ENCODE assay signal across 27 cellular contexts in the genomic region with DNA sequence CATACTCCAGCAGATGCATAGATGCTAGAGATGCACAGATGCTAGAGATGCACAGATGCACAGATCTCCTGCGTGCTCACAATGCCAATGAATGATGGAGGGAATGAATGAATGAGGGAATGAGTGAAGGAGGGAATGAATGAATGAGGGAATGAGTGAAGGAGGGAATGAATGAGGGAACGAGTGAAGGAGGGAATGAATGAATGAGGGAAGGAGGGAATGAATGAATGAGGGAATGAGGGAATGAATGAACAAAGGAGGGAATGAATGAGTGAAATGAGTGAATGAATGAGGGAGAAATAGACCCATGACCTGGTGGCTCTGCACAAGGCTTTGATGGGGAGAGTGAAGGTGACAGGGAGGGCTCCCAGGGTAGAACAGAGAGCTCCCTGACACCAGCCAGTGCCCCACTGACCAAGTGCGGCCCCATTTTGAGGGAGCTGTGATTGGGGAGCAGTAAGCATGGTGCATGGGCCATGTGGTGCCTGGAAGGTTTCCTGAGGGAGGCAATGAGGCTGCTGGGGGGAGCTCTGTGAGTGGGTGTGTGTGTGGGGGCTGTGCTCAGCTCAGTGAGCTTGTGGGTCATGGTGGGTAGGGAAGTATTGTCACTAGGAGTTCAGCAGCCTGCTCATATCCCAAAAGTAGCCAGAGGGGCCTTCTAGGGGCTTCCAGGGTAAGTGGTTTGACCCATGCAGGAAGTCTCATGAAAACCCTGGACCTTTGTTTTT. TPM values are rescaled to one million over a fixed set of nuclear protein-coding genes. Genes with fewer than 3 reads are reported as not detected.
DNase-seq lines count a peak whose midpoint lies in the region; ATAC-seq, FAIRE-seq and TF ChIP-seq lines count a peak whose summit lies in the region.
"Had no signal": no experiment of that assay in that cellular context is flagged by ENCODE, and none has a peak within 500 bp of the region (broad histone marks: within the 10 kb centered on the region; RNA-seq: fewer than 3 reads in every experiment).

No MANE protein-coding gene starts in this region.

- TF ChIP-seq EP300 in SK-N-SH (IDR thresholded peaks at IDR 0.05; ENCODE audit: borderline replicate concordance in 1 of 2, low read depth in 1 of 2, low read length in 1 of 2): no peak

- H2AFZ ChIP-seq in SK-N-SH (ENCODE audit: low read depth) (no peak overlapping the region), astrocyte (ENCODE audit: low read depth, low read length) (no peak overlapping the region)

- no peak for TF ChIP-seq POLR2A in Peyer's patch (IDR thresholded peaks at IDR 0.05)

- H3K9ac ChIP-seq in SK-N-SH (no peak overlapping the region), astrocyte (ENCODE audit: low read length) (no peak overlapping the region)

- H3K9me3 ChIP-seq in SK-N-SH (no peaks in the 10 kb centered on the region), astrocyte (ENCODE audit: insufficient read depth, low read depth, low read length) (no peaks in the 10 kb centered on the region), Peyer's patch (no peaks in the 10 kb centered on the region)

- peak overlapping the region; percentile 64 for H3K4me3 Mint-ChIP-seq in astrocyte (ENCODE audit: unreplicated experiment)
- H3K4me3 Mint-ChIP-seq in neural crest cell: peak overlapping the region; percentile 1
- H3K4me3 Mint-ChIP-seq: IgD-negative memory B cell had no signal

- ATAC-seq in SK-N-SH treated with all-trans-retinoic acid at 6 μM for 48 hours: no peak
- ATAC-seq in HG03039 (IDR thresholded peaks at IDR 0.05; ENCODE audit: unreplicated experiment): no peak

- no peaks in the 10 kb centered on the region for H3K9me2 ChIP-seq in SK-N-SH

- FAIRE-seq in astrocyte (lab: Jason Lieb, UNC) (no peak), frontal cortex (lab: Jason Lieb, UNC) (no peak)
- FAIRE-seq: D721Med had no signal

- H3K79me2 ChIP-seq in SK-N-SH (ENCODE audit: insufficient read depth) (peaks cover 6% of the 10 kb centered on the region; the same call in 1 of the 2 replicates), astrocyte (ENCODE audit: insufficient read depth, low read length) (peaks cover 11% of the 10 kb centered on the region)

- WGBS in SK-N-SH (ENCODE audit: low lambda C conversion rate): 77% methylated on average over 3 of the region's 3 CpGs

- H3K27me3 Mint-ChIP-seq in astrocyte (ENCODE audit: low read depth, unreplicated experiment) (no peaks in the 10 kb centered on the region), neural crest cell (ENCODE audit: low read depth) (no peaks in the 10 kb centered on the region)
- H3K27me3 Mint-ChIP-seq: IgD-negative memory B cell had no signal

- H4K20me1 ChIP-seq in SK-N-SH (ENCODE audit: insufficient read depth) (peaks cover 4% of the 10 kb centered on the region), astrocyte (ENCODE audit: insufficient read depth, low read length) (peaks cover 26% of the 10 kb centered on the region)

- no peak overlapping the region for H3K27ac Mint-ChIP-seq in astrocyte (ENCODE audit: unreplicated experiment)
- no peak overlapping the region for H3K27ac Mint-ChIP-seq in neural crest cell (ENCODE audit: unreplicated experiment)
- H3K27ac Mint-ChIP-seq: IgD-negative memory B cell had no signal

- peaks cover 0 to 11% of the 10 kb centered on the region in 2 experiments; a peak in 1 of 4 replicates for H3K4me1 ChIP-seq in SK-N-SH (ENCODE audit: control insufficient read depth in 1 of 2, insufficient read depth in 2 of 2, low read depth in 1 of 2, low read length in 1 of 2)
- H3K4me1 ChIP-seq in astrocyte (ENCODE audit: insufficient read depth, low read length): peaks cover 7% of the 10 kb centered on the region
- peaks cover 0 to 7% (median 1%) of the 10 kb centered on the region in 4 donors for H3K4me1 ChIP-seq in Peyer's patch

- no peaks in the 10 kb centered on the region for H3K9me3 Mint-ChIP-seq in astrocyte (ENCODE audit: unreplicated experiment)
- no peaks in the 10 kb centered on the region for H3K9me3 Mint-ChIP-seq in neural crest cell
- H3K9me3 Mint-ChIP-seq: IgD-negative memory B cell had no signal

- H3K4me3 ChIP-seq in SK-N-SH (ENCODE audit: low read depth in 2 of 2, low read length in 1 of 2): no peak overlapping the region
- H3K4me3 ChIP-seq in astrocyte (ENCODE audit: insufficient read depth, low read depth, low read length): no peak overlapping the region
- no peak overlapping the region for H3K4me3 ChIP-seq in Peyer's patch

- H3K4me2 ChIP-seq in SK-N-SH: no peak overlapping the region
- H3K4me2 ChIP-seq in astrocyte (ENCODE audit: low read length): no peak overlapping the region

- no peak for TF ChIP-seq RAD21 in SK-N-SH (IDR thresholded peaks at IDR 0.05; ENCODE audit: low read length)

- H3K4me1 Mint-ChIP-seq in astrocyte (ENCODE audit: low read depth, unreplicated experiment): peaks cover 10% of the 10 kb centered on the region
- H3K4me1 Mint-ChIP-seq in neural crest cell: peaks cover 20% of the 10 kb centered on the region

- H3K27ac ChIP-seq in SK-N-SH (ENCODE audit: low read depth in 2 of 2, low read length in 1 of 2): no peak overlapping the region
- no peak overlapping the region for H3K27ac ChIP-seq in astrocyte (ENCODE audit: low read depth, low read length)
- no peak overlapping the region for H3K27ac ChIP-seq in Peyer's patch
- H3K27ac ChIP-seq: 22Rv1, C4-2B had no signal

- H3K27me3 ChIP-seq in SK-N-SH (ENCODE audit: insufficient read depth) (no peaks in the 10 kb centered on the region), astrocyte (ENCODE audit: insufficient read depth, low read length) (no peaks in the 10 kb centered on the region), Peyer's patch (no peaks in the 10 kb centered on the region)

- TF ChIP-seq CTCF in SK-N-SH (IDR thresholded peaks at IDR 0.05): no peak
- no peak for TF ChIP-seq CTCF in astrocyte (IDR thresholded peaks at IDR 0.05; ENCODE audit: insufficient read depth, low read depth, low read length)
- TF ChIP-seq CTCF in neural crest cell (conservative IDR thresholded peaks at IDR 0.05): no peak
- no peak for TF ChIP-seq CTCF in Peyer's patch (IDR thresholded peaks at IDR 0.05)

- H3K36me3 ChIP-seq in SK-N-SH (replicated peaks in 1 of 2; ENCODE audit: control insufficient read depth in 1 of 2, insufficient read depth in 2 of 2, low read length in 1 of 2) (no peaks in the 10 kb centered on the region), astrocyte (ENCODE audit: insufficient read depth, low read length) (no peaks in the 10 kb centered on the region), Peyer's patch (no peaks in the 10 kb centered on the region)

- peak; percentile 6 for DNase-seq in SK-N-SH
- no peak for DNase-seq in HEK293T (ENCODE audit: extremely low spot score)
- no peak for DNase-seq in astrocyte (ENCODE audit: low read depth)
- DNase-seq in neural crest cell (ENCODE audit: low read depth, low spot score): no peak
- no peak for DNase-seq in Peyer's patch
- no peak for DNase-seq in frontal cortex (ENCODE audit: low spot score in 2 of 2)
- DNase-seq: ACHN, DMS53, GDM1, H7, Kasumi-1, NCI-H1694, NCI-H2081 treated with DMSO at 0.1 percent for 48 hours, NCI-H2171 treated with DMSO at 0.1 percent for 48 hours, NCI-H446 treated with DMSO at 0.1 percent for 48 hours, NCI-H526 treated with DMSO at 0.1 percent for 48 hours, OCI-M1, SHP77 had no signal

- H3K36me3 Mint-ChIP-seq in astrocyte (ENCODE audit: low read depth, unreplicated experiment): peaks cover 6% of the 10 kb centered on the region
- no peaks in the 10 kb centered on the region for H3K36me3 Mint-ChIP-seq in neural crest cell (ENCODE audit: low read depth)
- H3K36me3 Mint-ChIP-seq: IgD-negative memory B cell had no signal

- CTCF ChIA-PET in SK-N-SH (lab: Yijun Ruan, JAX): interaction anchor here (1.0 kb wide), 1 partner anchor 13 kb away, joined by 5 read pairs; no protein-coding TSS in a partner anchor
- CTCF ChIA-PET in HEK293T (lab: Yijun Ruan, JAX): no interaction called here

- peaks cover 7% of the 10 kb centered on the region for H3F3A ChIP-seq in SK-N-SH (replicated peaks; ENCODE audit: insufficient read depth)

- POLR2A ChIA-PET in SK-N-SH (lab: Yijun Ruan, JAX): interaction anchor here (1.0 kb wide), 1 partner anchor 12 kb away, joined by 4 read pairs; no protein-coding TSS in a partner anchor
- POLR2A ChIA-PET in HEK293T (lab: Yijun Ruan, JAX): no interaction called here

TF ChIP-seq in SK-N-SH, 30 proteins besides CTCF, POLR2A, EP300 and RAD21:
- TF ChIP-seq GATA2 (CRISPR knock-in tag; IDR thresholded peaks at IDR 0.05) (no peak), YY1 (IDR thresholded peaks at IDR 0.05; ENCODE audit: low read depth) (no peak), RXRA (IDR thresholded peaks at IDR 0.05; ENCODE audit: borderline replicate concordance, low read depth) (no peak)

TF ChIP-seq in SK-N-SH treated with all-trans-retinoic acid at 6 μM for 48 hours, 23 proteins besides CTCF, POLR2A, EP300 and RAD21 (continues in another document):
- no peak for TF ChIP-seq ZNF565 (CRISPR knock-in tag; conservative IDR thresholded peaks at IDR 0.05; ENCODE audit: low read depth)
- TF ChIP-seq ZFP30 (CRISPR knock-in tag; IDR thresholded peaks at IDR 0.05): no peak
- no peak for TF ChIP-seq GLIS3 (CRISPR knock-in tag; IDR thresholded peaks at IDR 0.05)

TF ChIP-seq in HEK293T, 16 proteins besides CTCF, POLR2A, EP300 and RAD21 (continues in another document):
- peak; percentile 41; the same call in 1 of the 2 replicates for TF ChIP-seq NFRKB (IDR thresholded peaks at IDR 0.05)

RNA-seq across cellular contexts. Expression of gene SLC27A1, which starts 12.7 kb away (rescaled TPM):
- polyA plus RNA-seq in SK-N-SH (2012; rRNA removed): 15.0 and 16.8 TPM in 2 replicates
- polyA plus RNA-seq in SK-N-SH (2012; cell fraction: cytosol; rRNA removed): 4.7 and 8.1 TPM in 2 replicates
- 57.5 and 73.2 TPM in 2 replicates for polyA plus RNA-seq in SK-N-SH (2012; cell fraction: nucleus; rRNA removed)
- total RNA-seq in astrocyte: 9.5 and 10.5 TPM in 2 replicates
- 17.4 and 17.9 TPM in 2 replicates for total RNA-seq in neural crest cell
- 10 to 100 TPM in 2 of 4 donors, 1 to 10 TPM in 1, under 1 TPM in 1; 0.70 to 13.2 (median 8.3) TPM for total RNA-seq in Peyer's patch
- total RNA-seq in frontal cortex: 10.2 TPM

RNA-seq across cellular contexts. Expression of gene NXNL1, which starts 22.3 kb away (rescaled TPM):
- polyA plus RNA-seq in SK-N-SH (2012; rRNA removed): not detected in 2 replicates
- not detected in 2 replicates for polyA plus RNA-seq in SK-N-SH (2012; cell fraction: cytosol; rRNA removed)
- polyA plus RNA-seq in SK-N-SH (2012; cell fraction: nucleus; rRNA removed): not detected in 2 replicates
- total RNA-seq in astrocyte: not detected in 2 replicates
- not detected in 2 replicates for total RNA-seq in neural crest cell
- total RNA-seq in Peyer's patch: not detected
- not detected for total RNA-seq in frontal cortex
- total RNA-seq: H7, HT1080, MCF 10A, RPMI7951 had no signal
- polyA plus RNA-seq: IgD-negative memory B cell had no signal

RNA-seq across cellular contexts. Expression of gene PGLS, which starts 28.4 kb away (rescaled TPM):
- 59.9 and 73.3 TPM in 2 replicates for polyA plus RNA-seq in SK-N-SH (2012; rRNA removed)
- 28.3 and 43.7 TPM in 2 replicates for polyA plus RNA-seq in SK-N-SH (2012; cell fraction: cytosol; rRNA removed)
- polyA plus RNA-seq in SK-N-SH (2012; cell fraction: nucleus; rRNA removed): 75.1 and 114 TPM in 2 replicates
- total RNA-seq in astrocyte (102 and 109 TPM in 2 replicates), neural crest cell (91.2 and 99.7 TPM in 2 replicates), Peyer's patch (100 to 1,000 TPM in 2 of 4 donors, 10 to 100 TPM in 2; 79.2 to 117 (median 104) TPM), frontal cortex (38.3 TPM)

RNA-seq across cellular contexts. Expression of gene TMEM221, which starts 34.6 kb away (rescaled TPM):
- polyA plus RNA-seq in SK-N-SH (2012; rRNA removed): 0.41 and 0.62 TPM in 2 replicates
- polyA plus RNA-seq in SK-N-SH (2012; cell fraction: cytosol; rRNA removed): 0.22 and 0.30 TPM in 2 replicates
- 0.56 and 0.60 TPM in 2 replicates for polyA plus RNA-seq in SK-N-SH (2012; cell fraction: nucleus; rRNA removed)
- total RNA-seq in astrocyte: 0.19 and 0.23 TPM in 2 replicates
- 0.71 and 0.96 TPM in 2 replicates for total RNA-seq in neural crest cell
- total RNA-seq in Peyer's patch: not detected
- total RNA-seq in frontal cortex: 0.82 TPM
- total RNA-seq: H7, HT1080, MCF 10A, RPMI7951 had no signal
- polyA plus RNA-seq: IgD-negative memory B cell had no signal
